ENCODE assay signal across 1 cellular context in the genomic region with DNA sequence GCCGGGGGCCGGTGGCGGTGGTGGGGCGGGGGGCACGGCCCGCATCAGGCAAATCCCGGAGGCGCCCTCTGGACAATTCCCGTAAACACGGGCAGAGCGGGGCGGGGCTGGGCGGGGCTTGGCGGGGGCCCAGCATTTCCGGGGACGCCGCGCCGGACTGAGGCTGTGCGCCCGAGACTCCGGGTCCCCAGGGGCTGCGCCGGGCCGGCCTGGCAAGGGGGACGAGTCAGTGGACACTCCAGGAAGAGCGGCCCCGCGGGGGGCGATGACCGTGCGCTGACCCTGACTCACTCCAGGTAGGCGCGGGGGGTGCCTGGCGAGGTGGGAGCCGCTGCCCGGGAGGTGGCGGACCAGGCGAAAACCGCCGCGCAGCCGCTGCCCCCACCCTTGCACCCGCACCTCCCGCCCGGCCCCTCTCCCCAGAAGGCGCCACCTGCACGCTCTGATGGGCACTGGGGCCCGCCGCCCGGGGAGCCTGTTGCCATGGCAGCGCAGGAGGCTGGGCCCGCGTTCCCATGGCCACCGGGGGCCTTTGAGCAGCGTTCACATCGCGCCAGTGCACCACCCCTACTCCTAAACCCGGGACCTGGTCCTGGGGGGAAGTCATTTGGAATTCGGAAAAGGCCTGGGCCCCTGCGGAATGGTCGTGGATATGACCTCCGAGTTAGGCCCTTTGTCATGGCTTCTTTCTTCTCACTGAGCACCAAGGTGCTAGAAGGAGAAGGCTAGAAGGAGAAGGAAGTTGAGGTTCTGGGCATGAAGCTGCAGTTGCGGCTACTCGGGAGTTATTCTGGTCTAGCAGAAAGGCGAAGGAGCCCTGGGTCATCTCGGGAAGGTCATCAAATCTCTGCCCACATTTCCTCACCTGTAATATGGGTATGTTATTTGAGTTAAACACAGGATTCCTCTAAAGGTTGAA.
A peak's percentile ranks its signal among the peaks of the same experiment; 100 is the strongest.
TF ChIP-seq lines count a peak whose summit lies in the region.

No MANE protein-coding gene starts in this region.

TF ChIP-seq in K562, 482 proteins besides CTCF, POLR2A, EP300 and RAD21 (continued from another document):
- TF ChIP-seq, protein P1, sequence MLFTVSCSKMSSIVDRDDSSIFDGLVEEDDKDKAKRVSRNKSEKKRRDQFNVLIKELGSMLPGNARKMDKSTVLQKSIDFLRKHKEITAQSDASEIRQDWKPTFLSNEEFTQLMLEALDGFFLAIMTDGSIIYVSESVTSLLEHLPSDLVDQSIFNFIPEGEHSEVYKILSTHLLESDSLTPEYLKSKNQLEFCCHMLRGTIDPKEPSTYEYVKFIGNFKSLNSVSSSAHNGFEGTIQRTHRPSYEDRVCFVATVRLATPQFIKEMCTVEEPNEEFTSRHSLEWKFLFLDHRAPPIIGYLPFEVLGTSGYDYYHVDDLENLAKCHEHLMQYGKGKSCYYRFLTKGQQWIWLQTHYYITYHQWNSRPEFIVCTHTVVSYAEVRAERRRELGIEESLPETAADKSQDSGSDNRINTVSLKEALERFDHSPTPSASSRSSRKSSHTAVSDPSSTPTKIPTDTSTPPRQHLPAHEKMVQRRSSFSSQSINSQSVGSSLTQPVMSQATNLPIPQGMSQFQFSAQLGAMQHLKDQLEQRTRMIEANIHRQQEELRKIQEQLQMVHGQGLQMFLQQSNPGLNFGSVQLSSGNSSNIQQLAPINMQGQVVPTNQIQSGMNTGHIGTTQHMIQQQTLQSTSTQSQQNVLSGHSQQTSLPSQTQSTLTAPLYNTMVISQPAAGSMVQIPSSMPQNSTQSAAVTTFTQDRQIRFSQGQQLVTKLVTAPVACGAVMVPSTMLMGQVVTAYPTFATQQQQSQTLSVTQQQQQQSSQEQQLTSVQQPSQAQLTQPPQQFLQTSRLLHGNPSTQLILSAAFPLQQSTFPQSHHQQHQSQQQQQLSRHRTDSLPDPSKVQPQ (CRISPR knock-in tag; IDR thresholded peaks at IDR 0.05; ENCODE audit: borderline replicate concordance) = no peak
- TF ChIP-seq PCBP1 (IDR thresholded peaks at IDR 0.05; ENCODE audit: low read depth, low read length, poor library complexity, severe bottlenecking) (peak; percentile 41), SREBF1 (IDR thresholded peaks at IDR 0.05; ENCODE audit: borderline replicate concordance, low read depth, low read length) (no peak), ZFP30 (CRISPR knock-in tag; IDR thresholded peaks at IDR 0.05; ENCODE audit: borderline replicate concordance) (no peak), TCF7L2 (IDR thresholded peaks at IDR 0.05; ENCODE audit: low read depth, low read length) (no peak), JUN (IDR thresholded peaks at IDR 0.05; ENCODE audit: borderline replicate concordance, low read depth, low read length) (no peak), JUN (CRISPR knock-in tag; IDR thresholded peaks at IDR 0.05; ENCODE audit: borderline replicate concordance) (no peak), ZNF583 (CRISPR knock-in tag; IDR thresholded peaks at IDR 0.05) (no peak), CCAR2 (IDR thresholded peaks at IDR 0.05; ENCODE audit: low read depth, low read length) (no peak), RBM17 (IDR thresholded peaks at IDR 0.05; ENCODE audit: borderline replicate concordance, low read depth, low read length) (no peak), ZNF232 (CRISPR knock-in tag; IDR thresholded peaks at IDR 0.05) (no peak), ZNF586 (CRISPR knock-in tag; conservative IDR thresholded peaks at IDR 0.05) (no peak), EWSR1 (IDR thresholded peaks at IDR 0.05; ENCODE audit: borderline replicate concordance, low read depth, partially characterized antibody) (no peak), ASH1L (IDR thresholded peaks at IDR 0.05; ENCODE audit: borderline replicate concordance, low read depth, partially characterized antibody) (no peak), HNRNPL (IDR thresholded peaks at IDR 0.05; ENCODE audit: low read depth, low read length) (0 out of 2 replicates have a peak, but pooled peaks have one; percentile 56), XRCC3 (IDR thresholded peaks at IDR 0.05) (no peak), PHB2 (IDR thresholded peaks at IDR 0.05; ENCODE audit: low read depth) (no peak), IFI16 (CRISPR knock-in tag; IDR thresholded peaks at IDR 0.05) (no peak), GABPB2 (CRISPR knock-in tag; conservative IDR thresholded peaks at IDR 0.05) (no peak), TBL1XR1 (IDR thresholded peaks at IDR 0.05; ENCODE audit: low read length in 2 of 2) (no peak), STAG1 (CRISPR knock-in tag; IDR thresholded peaks at IDR 0.05; ENCODE audit: borderline replicate concordance) (no peak; the same call in 1 of the 2 replicates), ZNF133 (CRISPR knock-in tag; IDR thresholded peaks at IDR 0.05) (no peak), ZNF197 (CRISPR knock-in tag; IDR thresholded peaks at IDR 0.05; ENCODE audit: low read depth) (no peak), SNRNP70 (optimal IDR thresholded peaks at IDR 0.05; ENCODE audit: low read depth, low read length) (no peak), ZNF239 (CRISPR knock-in tag; IDR thresholded peaks at IDR 0.05) (no peak), MTA2 (IDR thresholded peaks at IDR 0.05; ENCODE audit: low read depth) (no peak), ZNF785 (CRISPR knock-in tag; IDR thresholded peaks at IDR 0.05) (no peak)
- TF ChIP-seq, protein P2, sequence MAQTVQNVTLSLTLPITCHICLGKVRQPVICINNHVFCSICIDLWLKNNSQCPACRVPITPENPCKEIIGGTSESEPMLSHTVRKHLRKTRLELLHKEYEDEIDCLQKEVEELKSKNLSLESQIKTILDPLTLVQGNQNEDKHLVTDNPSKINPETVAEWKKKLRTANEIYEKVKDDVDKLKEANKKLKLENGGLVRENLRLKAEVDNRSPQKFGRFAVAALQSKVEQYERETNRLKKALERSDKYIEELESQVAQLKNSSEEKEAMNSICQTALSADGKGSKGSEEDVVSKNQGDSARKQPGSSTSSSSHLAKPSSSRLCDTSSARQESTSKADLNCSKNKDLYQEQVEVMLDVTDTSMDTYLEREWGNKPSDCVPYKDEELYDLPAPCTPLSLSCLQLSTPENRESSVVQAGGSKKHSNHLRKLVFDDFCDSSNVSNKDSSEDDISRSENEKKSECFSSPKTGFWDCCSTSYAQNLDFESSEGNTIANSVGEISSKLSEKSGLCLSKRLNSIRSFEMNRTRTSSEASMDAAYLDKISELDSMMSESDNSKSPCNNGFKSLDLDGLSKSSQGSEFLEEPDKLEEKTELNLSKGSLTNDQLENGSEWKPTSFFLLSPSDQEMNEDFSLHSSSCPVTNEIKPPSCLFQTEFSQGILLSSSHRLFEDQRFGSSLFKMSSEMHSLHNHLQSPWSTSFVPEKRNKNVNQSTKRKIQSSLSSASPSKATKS (CRISPR knock-in tag; IDR thresholded peaks at IDR 0.05) = no peak
- TF ChIP-seq, protein P3, sequence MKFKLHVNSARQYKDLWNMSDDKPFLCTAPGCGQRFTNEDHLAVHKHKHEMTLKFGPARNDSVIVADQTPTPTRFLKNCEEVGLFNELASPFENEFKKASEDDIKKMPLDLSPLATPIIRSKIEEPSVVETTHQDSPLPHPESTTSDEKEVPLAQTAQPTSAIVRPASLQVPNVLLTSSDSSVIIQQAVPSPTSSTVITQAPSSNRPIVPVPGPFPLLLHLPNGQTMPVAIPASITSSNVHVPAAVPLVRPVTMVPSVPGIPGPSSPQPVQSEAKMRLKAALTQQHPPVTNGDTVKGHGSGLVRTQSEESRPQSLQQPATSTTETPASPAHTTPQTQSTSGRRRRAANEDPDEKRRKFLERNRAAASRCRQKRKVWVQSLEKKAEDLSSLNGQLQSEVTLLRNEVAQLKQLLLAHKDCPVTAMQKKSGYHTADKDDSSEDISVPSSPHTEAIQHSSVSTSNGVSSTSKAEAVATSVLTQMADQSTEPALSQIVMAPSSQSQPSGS (CRISPR knock-in tag; IDR thresholded peaks at IDR 0.05) = no peak
- TF ChIP-seq, protein P4, sequence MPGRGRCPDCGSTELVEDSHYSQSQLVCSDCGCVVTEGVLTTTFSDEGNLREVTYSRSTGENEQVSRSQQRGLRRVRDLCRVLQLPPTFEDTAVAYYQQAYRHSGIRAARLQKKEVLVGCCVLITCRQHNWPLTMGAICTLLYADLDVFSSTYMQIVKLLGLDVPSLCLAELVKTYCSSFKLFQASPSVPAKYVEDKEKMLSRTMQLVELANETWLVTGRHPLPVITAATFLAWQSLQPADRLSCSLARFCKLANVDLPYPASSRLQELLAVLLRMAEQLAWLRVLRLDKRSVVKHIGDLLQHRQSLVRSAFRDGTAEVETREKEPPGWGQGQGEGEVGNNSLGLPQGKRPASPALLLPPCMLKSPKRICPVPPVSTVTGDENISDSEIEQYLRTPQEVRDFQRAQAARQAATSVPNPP (IDR thresholded peaks at IDR 0.05; ENCODE audit: borderline replicate concordance, insufficient read depth, insufficient read length) = no peak
- TF ChIP-seq, protein P5, sequence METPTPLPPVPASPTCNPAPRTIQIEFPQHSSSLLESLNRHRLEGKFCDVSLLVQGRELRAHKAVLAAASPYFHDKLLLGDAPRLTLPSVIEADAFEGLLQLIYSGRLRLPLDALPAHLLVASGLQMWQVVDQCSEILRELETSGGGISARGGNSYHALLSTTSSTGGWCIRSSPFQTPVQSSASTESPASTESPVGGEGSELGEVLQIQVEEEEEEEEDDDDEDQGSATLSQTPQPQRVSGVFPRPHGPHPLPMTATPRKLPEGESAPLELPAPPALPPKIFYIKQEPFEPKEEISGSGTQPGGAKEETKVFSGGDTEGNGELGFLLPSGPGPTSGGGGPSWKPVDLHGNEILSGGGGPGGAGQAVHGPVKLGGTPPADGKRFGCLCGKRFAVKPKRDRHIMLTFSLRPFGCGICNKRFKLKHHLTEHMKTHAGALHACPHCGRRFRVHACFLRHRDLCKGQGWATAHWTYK (CRISPR knock-in tag; IDR thresholded peaks at IDR 0.05) = no peak
- TF ChIP-seq, protein P6, sequence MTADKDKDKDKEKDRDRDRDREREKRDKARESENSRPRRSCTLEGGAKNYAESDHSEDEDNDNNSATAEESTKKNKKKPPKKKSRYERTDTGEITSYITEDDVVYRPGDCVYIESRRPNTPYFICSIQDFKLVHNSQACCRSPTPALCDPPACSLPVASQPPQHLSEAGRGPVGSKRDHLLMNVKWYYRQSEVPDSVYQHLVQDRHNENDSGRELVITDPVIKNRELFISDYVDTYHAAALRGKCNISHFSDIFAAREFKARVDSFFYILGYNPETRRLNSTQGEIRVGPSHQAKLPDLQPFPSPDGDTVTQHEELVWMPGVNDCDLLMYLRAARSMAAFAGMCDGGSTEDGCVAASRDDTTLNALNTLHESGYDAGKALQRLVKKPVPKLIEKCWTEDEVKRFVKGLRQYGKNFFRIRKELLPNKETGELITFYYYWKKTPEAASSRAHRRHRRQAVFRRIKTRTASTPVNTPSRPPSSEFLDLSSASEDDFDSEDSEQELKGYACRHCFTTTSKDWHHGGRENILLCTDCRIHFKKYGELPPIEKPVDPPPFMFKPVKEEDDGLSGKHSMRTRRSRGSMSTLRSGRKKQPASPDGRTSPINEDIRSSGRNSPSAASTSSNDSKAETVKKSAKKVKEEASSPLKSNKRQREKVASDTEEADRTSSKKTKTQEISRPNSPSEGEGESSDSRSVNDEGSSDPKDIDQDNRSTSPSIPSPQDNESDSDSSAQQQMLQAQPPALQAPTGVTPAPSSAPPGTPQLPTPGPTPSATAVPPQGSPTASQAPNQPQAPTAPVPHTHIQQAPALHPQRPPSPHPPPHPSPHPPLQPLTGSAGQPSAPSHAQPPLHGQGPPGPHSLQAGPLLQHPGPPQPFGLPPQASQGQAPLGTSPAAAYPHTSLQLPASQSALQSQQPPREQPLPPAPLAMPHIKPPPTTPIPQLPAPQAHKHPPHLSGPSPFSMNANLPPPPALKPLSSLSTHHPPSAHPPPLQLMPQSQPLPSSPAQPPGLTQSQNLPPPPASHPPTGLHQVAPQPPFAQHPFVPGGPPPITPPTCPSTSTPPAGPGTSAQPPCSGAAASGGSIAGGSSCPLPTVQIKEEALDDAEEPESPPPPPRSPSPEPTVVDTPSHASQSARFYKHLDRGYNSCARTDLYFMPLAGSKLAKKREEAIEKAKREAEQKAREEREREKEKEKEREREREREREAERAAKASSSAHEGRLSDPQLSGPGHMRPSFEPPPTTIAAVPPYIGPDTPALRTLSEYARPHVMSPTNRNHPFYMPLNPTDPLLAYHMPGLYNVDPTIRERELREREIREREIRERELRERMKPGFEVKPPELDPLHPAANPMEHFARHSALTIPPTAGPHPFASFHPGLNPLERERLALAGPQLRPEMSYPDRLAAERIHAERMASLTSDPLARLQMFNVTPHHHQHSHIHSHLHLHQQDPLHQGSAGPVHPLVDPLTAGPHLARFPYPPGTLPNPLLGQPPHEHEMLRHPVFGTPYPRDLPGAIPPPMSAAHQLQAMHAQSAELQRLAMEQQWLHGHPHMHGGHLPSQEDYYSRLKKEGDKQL (CRISPR knock-in tag; IDR thresholded peaks at IDR 0.05; ENCODE audit: borderline replicate concordance) = no peak
